ENCODE assay signal across 1 cellular context in the genomic region with DNA sequence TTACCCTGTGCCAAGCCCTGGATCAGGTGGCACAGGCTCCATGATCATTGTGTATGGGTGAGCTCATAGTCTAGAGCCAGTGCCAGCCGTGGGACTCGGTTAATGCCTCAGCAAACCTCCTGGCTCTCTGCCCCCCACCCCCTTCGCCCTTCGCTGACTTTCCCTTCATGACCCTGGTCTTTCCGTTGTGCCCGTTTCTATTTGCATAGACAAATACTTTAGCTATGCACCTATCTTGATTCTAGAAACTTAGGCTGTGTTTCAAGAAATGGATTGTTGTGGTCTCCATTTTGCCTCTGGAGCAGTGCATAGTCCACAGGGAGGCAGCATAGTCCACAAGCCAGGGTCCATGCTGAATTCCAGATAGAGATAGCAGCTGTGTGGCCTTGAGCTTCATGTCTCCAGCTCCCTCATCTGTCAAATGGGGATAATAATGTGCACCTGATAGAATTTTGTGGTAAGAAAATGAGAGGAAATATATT.
TF ChIP-seq lines count a peak whose summit lies in the region.

No MANE protein-coding gene starts in this region.

TF ChIP-seq in HepG2, 621 proteins besides CTCF, POLR2A, EP300 and RAD21 (continued from another document):
- TF ChIP-seq, protein P1, sequence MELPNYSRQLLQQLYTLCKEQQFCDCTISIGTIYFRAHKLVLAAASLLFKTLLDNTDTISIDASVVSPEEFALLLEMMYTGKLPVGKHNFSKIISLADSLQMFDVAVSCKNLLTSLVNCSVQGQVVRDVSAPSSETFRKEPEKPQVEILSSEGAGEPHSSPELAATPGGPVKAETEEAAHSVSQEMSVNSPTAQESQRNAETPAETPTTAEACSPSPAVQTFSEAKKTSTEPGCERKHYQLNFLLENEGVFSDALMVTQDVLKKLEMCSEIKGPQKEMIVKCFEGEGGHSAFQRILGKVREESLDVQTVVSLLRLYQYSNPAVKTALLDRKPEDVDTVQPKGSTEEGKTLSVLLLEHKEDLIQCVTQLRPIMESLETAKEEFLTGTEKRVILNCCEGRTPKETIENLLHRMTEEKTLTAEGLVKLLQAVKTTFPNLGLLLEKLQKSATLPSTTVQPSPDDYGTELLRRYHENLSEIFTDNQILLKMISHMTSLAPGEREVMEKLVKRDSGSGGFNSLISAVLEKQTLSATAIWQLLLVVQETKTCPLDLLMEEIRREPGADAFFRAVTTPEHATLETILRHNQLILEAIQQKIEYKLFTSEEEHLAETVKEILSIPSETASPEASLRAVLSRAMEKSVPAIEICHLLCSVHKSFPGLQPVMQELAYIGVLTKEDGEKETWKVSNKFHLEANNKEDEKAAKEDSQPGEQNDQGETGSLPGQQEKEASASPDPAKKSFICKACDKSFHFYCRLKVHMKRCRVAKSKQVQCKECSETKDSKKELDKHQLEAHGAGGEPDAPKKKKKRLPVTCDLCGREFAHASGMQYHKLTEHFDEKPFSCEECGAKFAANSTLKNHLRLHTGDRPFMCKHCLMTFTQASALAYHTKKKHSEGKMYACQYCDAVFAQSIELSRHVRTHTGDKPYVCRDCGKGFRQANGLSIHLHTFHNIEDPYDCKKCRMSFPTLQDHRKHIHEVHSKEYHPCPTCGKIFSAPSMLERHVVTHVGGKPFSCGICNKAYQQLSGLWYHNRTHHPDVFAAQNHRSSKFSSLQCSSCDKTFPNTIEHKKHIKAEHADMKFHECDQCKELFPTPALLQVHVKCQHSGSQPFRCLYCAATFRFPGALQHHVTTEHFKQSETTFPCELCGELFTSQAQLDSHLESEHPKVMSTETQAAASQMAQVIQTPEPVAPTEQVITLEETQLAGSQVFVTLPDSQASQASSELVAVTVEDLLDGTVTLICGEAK (IDR thresholded peaks at IDR 0.05) = no peak
- TF ChIP-seq, protein P1 (CRISPR knock-in tag; IDR thresholded peaks at IDR 0.05) = no peak
- no peak for TF ChIP-seq ZNF282 (IDR thresholded peaks at IDR 0.05; ENCODE audit: partially characterized antibody)
- TF ChIP-seq NR2F1 (CRISPR knock-in tag; IDR thresholded peaks at IDR 0.05) = no peak
- TF ChIP-seq ZC3H13 (CRISPR knock-in tag; IDR thresholded peaks at IDR 0.05) = no peak
- no peak for TF ChIP-seq NFKBIZ (CRISPR knock-in tag; IDR thresholded peaks at IDR 0.05)
- TF ChIP-seq LCORL (IDR thresholded peaks at IDR 0.05) = no peak
- TF ChIP-seq LCORL (CRISPR knock-in tag; IDR thresholded peaks at IDR 0.05) = no peak
- TF ChIP-seq, protein P2, sequence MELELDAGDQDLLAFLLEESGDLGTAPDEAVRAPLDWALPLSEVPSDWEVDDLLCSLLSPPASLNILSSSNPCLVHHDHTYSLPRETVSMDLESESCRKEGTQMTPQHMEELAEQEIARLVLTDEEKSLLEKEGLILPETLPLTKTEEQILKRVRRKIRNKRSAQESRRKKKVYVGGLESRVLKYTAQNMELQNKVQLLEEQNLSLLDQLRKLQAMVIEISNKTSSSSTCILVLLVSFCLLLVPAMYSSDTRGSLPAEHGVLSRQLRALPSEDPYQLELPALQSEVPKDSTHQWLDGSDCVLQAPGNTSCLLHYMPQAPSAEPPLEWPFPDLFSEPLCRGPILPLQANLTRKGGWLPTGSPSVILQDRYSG (CRISPR knock-in tag; IDR thresholded peaks at IDR 0.05) = no peak
- TF ChIP-seq STAT5B (CRISPR knock-in tag; IDR thresholded peaks at IDR 0.05) = no peak
- no peak for TF ChIP-seq RFX3 (CRISPR knock-in tag; IDR thresholded peaks at IDR 0.05)
- TF ChIP-seq, protein P3, sequence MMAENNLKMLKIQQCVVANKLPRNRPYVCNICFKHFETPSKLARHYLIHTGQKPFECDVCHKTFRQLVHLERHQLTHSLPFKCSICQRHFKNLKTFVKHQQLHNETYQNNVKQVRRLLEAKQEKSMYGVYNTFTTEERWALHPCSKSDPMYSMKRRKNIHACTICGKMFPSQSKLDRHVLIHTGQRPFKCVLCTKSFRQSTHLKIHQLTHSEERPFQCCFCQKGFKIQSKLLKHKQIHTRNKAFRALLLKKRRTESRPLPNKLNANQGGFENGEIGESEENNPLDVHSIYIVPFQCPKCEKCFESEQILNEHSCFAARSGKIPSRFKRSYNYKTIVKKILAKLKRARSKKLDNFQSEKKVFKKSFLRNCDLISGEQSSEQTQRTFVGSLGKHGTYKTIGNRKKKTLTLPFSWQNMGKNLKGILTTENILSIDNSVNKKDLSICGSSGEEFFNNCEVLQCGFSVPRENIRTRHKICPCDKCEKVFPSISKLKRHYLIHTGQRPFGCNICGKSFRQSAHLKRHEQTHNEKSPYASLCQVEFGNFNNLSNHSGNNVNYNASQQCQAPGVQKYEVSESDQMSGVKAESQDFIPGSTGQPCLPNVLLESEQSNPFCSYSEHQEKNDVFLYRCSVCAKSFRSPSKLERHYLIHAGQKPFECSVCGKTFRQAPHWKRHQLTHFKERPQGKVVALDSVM (CRISPR knock-in tag; IDR thresholded peaks at IDR 0.05) = no peak
- no peak for TF ChIP-seq GZF1 (CRISPR knock-in tag; IDR thresholded peaks at IDR 0.05)
- no peak for TF ChIP-seq MED13 (CRISPR knock-in tag; IDR thresholded peaks at IDR 0.05)
- TF ChIP-seq MED8 (CRISPR knock-in tag; IDR thresholded peaks at IDR 0.05; ENCODE audit: insufficient replicate concordance) = no peak
- TF ChIP-seq CENPT (CRISPR knock-in tag; IDR thresholded peaks at IDR 0.05; ENCODE audit: low read depth) = no peak
- TF ChIP-seq SIX4 (CRISPR knock-in tag; IDR thresholded peaks at IDR 0.05) = no peak
- TF ChIP-seq, protein P4, sequence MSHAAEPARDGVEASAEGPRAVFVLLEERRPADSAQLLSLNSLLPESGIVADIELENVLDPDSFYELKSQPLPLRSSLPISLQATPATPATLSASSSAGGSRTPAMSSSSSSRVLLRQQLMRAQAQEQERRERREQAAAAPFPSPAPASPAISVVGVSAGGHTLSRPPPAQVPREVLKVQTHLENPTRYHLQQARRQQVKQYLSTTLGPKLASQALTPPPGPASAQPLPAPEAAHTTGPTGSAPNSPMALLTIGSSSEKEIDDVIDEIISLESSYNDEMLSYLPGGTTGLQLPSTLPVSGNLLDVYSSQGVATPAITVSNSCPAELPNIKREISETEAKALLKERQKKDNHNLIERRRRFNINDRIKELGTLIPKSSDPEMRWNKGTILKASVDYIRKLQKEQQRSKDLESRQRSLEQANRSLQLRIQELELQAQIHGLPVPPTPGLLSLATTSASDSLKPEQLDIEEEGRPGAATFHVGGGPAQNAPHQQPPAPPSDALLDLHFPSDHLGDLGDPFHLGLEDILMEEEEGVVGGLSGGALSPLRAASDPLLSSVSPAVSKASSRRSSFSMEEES (CRISPR knock-in tag; IDR thresholded peaks at IDR 0.05) = no peak
- TF ChIP-seq, protein P5, sequence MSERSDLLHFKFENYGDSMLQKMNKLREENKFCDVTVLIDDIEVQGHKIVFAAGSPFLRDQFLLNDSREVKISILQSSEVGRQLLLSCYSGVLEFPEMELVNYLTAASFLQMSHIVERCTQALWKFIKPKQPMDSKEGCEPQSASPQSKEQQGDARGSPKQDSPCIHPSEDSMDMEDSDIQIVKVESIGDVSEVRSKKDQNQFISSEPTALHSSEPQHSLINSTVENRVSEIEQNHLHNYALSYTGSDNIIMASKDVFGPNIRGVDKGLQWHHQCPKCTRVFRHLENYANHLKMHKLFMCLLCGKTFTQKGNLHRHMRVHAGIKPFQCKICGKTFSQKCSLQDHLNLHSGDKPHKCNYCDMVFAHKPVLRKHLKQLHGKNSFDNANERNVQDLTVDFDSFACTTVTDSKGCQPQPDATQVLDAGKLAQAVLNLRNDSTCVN (CRISPR knock-in tag; IDR thresholded peaks at IDR 0.05; ENCODE audit: borderline replicate concordance) = peak; percentile 98
- TF ChIP-seq GTF3A (CRISPR knock-in tag; conservative IDR thresholded peaks at IDR 0.05) = no peak
- TF ChIP-seq ZFP37 (CRISPR knock-in tag; IDR thresholded peaks at IDR 0.05; ENCODE audit: borderline replicate concordance) = no peak
- no peak for TF ChIP-seq ZNF101 (CRISPR knock-in tag; IDR thresholded peaks at IDR 0.05; ENCODE audit: borderline replicate concordance, low read depth)
- no peak for TF ChIP-seq SKI (IDR thresholded peaks at IDR 0.05; ENCODE audit: partially characterized antibody)
- no peak for TF ChIP-seq ZNF720 (CRISPR knock-in tag; IDR thresholded peaks at IDR 0.05)
- TF ChIP-seq POLR2AphosphoS5 (IDR thresholded peaks at IDR 0.05; ENCODE audit: low read depth, low read length) = no peak
- TF ChIP-seq MATR3 (CRISPR knock-in tag; IDR thresholded peaks at IDR 0.05) = no peak
- peak; percentile 92 for TF ChIP-seq KDM1A (CRISPR knock-in tag; IDR thresholded peaks at IDR 0.05)
- TF ChIP-seq NR3C1 (CRISPR knock-in tag; IDR thresholded peaks at IDR 0.05) = no peak
- no peak for TF ChIP-seq ZSCAN21 (CRISPR knock-in tag; IDR thresholded peaks at IDR 0.05; ENCODE audit: borderline replicate concordance)
- TF ChIP-seq, protein P6, sequence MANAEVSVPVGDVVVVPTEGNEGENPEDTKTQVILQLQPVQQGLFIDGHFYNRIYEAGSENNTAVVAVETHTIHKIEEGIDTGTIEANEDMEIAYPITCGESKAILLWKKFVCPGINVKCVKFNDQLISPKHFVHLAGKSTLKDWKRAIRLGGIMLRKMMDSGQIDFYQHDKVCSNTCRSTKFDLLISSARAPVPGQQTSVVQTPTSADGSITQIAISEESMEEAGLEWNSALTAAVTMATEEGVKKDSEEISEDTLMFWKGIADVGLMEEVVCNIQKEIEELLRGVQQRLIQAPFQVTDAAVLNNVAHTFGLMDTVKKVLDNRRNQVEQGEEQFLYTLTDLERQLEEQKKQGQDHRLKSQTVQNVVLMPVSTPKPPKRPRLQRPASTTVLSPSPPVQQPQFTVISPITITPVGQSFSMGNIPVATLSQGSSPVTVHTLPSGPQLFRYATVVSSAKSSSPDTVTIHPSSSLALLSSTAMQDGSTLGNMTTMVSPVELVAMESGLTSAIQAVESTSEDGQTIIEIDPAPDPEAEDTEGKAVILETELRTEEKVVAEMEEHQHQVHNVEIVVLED (CRISPR knock-in tag; IDR thresholded peaks at IDR 0.05; ENCODE audit: borderline replicate concordance) = no peak
- TF ChIP-seq HNF4G (IDR thresholded peaks at IDR 0.05; ENCODE audit: borderline replicate concordance, low read depth, low read length) = peak; percentile 47; the same call in 1 of the 2 replicates
- no peak for TF ChIP-seq HNF4G (CRISPR knock-in tag; IDR thresholded peaks at IDR 0.05; ENCODE audit: borderline replicate concordance, low read depth)
- peak; percentile 70 for TF ChIP-seq YY1 (IDR thresholded peaks at IDR 0.05; ENCODE audit: insufficient read depth, insufficient replicate concordance, low read depth, low read length)
- no peak for TF ChIP-seq ZNF557 (CRISPR knock-in tag; IDR thresholded peaks at IDR 0.05)
